Comparison of ENCODE assay signal across 2 cellular contexts in the genomic region with DNA sequence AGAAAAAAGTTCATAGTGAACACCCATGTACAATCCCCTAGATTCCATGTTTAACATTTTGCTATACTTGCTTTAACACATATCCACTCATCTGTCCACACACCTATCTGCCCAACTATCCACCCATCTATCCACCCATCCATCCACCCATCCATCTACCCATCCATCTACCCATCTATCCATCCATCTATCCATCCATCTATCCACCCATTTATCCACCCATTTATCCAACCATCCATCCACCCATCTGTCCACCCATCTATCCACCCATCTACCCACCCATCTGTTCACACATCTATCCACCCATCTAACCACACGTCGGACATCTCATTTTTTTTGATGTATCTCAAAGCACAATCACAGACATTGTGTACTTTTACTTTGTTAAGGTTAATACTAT.
A peak's percentile ranks its signal among the peaks of the same experiment; 100 is the strongest.
TF ChIP-seq lines count a peak whose summit lies in the region.

No MANE protein-coding gene starts in this region.

TF ChIP-seq in HEK293, 187 proteins besides CTCF, POLR2A, EP300 and RAD21 (continued from another document):
- TF ChIP-seq GLIS1 (tag by site-specific recombination; IDR thresholded peaks at IDR 0.05) (no peak), ZNF660 (tag by site-specific recombination; IDR thresholded peaks at IDR 0.05) (no peak), ZFHX2 (tag by site-specific recombination; conservative IDR thresholded peaks at IDR 0.05) (0 out of 2 replicates have a peak, but pooled peaks have one; percentile 26), TRIM28 (IDR thresholded peaks at IDR 0.05; ENCODE audit: borderline replicate concordance, low read length) (no peak), ZNF830 (tag by site-specific recombination; IDR thresholded peaks at IDR 0.05; ENCODE audit: low read depth) (no peak), ZNF529 (tag by site-specific recombination; IDR thresholded peaks at IDR 0.05; ENCODE audit: insufficient replicate concordance) (no peak), ZNF366 (tag by site-specific recombination; conservative IDR thresholded peaks at IDR 0.05) (peak; percentile 55), EGR2 (tag by site-specific recombination; IDR thresholded peaks at IDR 0.05; ENCODE audit: low read depth) (peak; percentile 84)
- TF ChIP-seq, protein P1, sequence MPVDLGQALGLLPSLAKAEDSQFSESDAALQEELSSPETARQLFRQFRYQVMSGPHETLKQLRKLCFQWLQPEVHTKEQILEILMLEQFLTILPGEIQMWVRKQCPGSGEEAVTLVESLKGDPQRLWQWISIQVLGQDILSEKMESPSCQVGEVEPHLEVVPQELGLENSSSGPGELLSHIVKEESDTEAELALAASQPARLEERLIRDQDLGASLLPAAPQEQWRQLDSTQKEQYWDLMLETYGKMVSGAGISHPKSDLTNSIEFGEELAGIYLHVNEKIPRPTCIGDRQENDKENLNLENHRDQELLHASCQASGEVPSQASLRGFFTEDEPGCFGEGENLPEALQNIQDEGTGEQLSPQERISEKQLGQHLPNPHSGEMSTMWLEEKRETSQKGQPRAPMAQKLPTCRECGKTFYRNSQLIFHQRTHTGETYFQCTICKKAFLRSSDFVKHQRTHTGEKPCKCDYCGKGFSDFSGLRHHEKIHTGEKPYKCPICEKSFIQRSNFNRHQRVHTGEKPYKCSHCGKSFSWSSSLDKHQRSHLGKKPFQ (tag by site-specific recombination; IDR thresholded peaks at IDR 0.05): no peak
- TF ChIP-seq, protein P2, sequence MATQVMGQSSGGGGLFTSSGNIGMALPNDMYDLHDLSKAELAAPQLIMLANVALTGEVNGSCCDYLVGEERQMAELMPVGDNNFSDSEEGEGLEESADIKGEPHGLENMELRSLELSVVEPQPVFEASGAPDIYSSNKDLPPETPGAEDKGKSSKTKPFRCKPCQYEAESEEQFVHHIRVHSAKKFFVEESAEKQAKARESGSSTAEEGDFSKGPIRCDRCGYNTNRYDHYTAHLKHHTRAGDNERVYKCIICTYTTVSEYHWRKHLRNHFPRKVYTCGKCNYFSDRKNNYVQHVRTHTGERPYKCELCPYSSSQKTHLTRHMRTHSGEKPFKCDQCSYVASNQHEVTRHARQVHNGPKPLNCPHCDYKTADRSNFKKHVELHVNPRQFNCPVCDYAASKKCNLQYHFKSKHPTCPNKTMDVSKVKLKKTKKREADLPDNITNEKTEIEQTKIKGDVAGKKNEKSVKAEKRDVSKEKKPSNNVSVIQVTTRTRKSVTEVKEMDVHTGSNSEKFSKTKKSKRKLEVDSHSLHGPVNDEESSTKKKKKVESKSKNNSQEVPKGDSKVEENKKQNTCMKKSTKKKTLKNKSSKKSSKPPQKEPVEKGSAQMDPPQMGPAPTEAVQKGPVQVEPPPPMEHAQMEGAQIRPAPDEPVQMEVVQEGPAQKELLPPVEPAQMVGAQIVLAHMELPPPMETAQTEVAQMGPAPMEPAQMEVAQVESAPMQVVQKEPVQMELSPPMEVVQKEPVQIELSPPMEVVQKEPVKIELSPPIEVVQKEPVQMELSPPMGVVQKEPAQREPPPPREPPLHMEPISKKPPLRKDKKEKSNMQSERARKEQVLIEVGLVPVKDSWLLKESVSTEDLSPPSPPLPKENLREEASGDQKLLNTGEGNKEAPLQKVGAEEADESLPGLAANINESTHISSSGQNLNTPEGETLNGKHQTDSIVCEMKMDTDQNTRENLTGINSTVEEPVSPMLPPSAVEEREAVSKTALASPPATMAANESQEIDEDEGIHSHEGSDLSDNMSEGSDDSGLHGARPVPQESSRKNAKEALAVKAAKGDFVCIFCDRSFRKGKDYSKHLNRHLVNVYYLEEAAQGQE (tag by site-specific recombination; IDR thresholded peaks at IDR 0.05): no peak
- TF ChIP-seq, protein P3, sequence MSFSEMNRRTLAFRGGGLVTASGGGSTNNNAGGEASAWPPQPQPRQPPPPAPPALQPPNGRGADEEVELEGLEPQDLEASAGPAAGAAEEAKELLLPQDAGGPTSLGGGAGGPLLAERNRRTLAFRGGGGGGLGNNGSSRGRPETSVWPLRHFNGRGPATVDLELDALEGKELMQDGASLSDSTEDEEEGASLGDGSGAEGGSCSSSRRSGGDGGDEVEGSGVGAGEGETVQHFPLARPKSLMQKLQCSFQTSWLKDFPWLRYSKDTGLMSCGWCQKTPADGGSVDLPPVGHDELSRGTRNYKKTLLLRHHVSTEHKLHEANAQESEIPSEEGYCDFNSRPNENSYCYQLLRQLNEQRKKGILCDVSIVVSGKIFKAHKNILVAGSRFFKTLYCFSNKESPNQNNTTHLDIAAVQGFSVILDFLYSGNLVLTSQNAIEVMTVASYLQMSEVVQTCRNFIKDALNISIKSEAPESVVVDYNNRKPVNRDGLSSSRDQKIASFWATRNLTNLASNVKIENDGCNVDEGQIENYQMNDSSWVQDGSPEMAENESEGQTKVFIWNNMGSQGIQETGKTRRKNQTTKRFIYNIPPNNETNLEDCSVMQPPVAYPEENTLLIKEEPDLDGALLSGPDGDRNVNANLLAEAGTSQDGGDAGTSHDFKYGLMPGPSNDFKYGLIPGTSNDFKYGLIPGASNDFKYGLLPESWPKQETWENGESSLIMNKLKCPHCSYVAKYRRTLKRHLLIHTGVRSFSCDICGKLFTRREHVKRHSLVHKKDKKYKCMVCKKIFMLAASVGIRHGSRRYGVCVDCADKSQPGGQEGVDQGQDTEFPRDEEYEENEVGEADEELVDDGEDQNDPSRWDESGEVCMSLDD (tag by site-specific recombination; IDR thresholded peaks at IDR 0.05): no peak
- TF ChIP-seq, protein P4, sequence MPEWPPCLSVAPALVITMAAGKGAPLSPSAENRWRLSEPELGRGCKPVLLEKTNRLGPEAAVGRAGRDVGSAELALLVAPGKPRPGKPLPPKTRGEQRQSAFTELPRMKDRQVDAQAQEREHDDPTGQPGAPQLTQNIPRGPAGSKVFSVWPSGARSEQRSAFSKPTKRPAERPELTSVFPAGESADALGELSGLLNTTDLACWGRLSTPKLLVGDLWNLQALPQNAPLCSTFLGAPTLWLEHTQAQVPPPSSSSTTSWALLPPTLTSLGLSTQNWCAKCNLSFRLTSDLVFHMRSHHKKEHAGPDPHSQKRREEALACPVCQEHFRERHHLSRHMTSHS (tag by site-specific recombination; IDR thresholded peaks at IDR 0.05): no peak

TF ChIP-seq in SK-N-SH, 30 proteins besides CTCF, POLR2A, EP300 and RAD21 (continued from another document):
- TF ChIP-seq, protein P5, sequence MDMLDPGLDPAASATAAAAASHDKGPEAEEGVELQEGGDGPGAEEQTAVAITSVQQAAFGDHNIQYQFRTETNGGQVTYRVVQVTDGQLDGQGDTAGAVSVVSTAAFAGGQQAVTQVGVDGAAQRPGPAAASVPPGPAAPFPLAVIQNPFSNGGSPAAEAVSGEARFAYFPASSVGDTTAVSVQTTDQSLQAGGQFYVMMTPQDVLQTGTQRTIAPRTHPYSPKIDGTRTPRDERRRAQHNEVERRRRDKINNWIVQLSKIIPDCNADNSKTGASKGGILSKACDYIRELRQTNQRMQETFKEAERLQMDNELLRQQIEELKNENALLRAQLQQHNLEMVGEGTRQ (IDR thresholded peaks at IDR 0.05; ENCODE audit: borderline replicate concordance, low read depth, low read length): no peak
- TF ChIP-seq SMC3 (IDR thresholded peaks at IDR 0.05; ENCODE audit: low read depth, low read length): no peak
